ENCODE assay signal across 1 cellular context in the genomic region with DNA sequence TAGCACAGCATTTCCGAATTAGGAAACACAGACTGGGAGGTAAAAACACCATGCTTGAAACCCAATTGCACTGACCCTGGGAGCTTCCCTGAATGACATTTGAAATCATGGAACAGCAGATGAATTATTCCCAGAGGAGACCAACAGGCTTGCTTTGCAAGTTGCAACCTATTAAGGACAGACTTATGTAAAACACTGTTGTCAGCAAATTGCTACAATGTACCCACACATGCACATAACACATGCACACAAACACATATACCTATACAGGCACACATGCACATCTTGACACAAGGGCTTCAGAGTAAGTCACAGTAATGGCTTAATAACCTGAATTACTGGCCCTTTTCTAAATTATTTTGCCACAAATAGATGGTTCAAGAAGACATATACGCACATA.
TF ChIP-seq lines count a peak whose summit lies in the region.

No MANE protein-coding gene starts in this region.

TF ChIP-seq in K562, 482 proteins besides CTCF, POLR2A, EP300 and RAD21 (continued from another document):
- TF ChIP-seq, protein P1, sequence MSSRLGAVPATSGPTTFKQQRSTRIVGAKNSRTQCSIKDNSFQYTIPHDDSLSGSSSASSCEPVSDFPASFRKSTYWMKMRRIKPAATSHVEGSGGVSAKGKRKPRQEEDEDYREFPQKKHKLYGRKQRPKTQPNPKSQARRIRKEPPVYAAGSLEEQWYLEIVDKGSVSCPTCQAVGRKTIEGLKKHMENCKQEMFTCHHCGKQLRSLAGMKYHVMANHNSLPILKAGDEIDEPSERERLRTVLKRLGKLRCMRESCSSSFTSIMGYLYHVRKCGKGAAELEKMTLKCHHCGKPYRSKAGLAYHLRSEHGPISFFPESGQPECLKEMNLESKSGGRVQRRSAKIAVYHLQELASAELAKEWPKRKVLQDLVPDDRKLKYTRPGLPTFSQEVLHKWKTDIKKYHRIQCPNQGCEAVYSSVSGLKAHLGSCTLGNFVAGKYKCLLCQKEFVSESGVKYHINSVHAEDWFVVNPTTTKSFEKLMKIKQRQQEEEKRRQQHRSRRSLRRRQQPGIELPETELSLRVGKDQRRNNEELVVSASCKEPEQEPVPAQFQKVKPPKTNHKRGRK (tag; IDR thresholded peaks at IDR 0.05) = no peak
- TF ChIP-seq, protein P2, sequence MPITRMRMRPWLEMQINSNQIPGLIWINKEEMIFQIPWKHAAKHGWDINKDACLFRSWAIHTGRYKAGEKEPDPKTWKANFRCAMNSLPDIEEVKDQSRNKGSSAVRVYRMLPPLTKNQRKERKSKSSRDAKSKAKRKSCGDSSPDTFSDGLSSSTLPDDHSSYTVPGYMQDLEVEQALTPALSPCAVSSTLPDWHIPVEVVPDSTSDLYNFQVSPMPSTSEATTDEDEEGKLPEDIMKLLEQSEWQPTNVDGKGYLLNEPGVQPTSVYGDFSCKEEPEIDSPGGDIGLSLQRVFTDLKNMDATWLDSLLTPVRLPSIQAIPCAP (CRISPR knock-in tag; IDR thresholded peaks at IDR 0.05; ENCODE audit: borderline replicate concordance) = no peak
- no peak for TF ChIP-seq FOSL1 (tag; conservative IDR thresholded peaks at IDR 0.05)
- peak; percentile 33; the same call in 1 of the 2 replicates for TF ChIP-seq ZNF316 (IDR thresholded peaks at IDR 0.05)
